1 cellular context compared by ENCODE assay signal in genomic region chr14:99320621-99321235, GRCh38.
TF ChIP-seq lines count a peak whose summit lies in the region.

No MANE protein-coding gene starts in this region.

TF ChIP-seq in HepG2, 621 proteins besides CTCF, POLR2A, EP300 and RAD21 (continued from another document):
- no peak for TF ChIP-seq ZNF704 (CRISPR knock-in tag; IDR thresholded peaks at IDR 0.05; ENCODE audit: borderline replicate concordance)
- TF ChIP-seq CEBPZ (IDR thresholded peaks at IDR 0.05; ENCODE audit: low read length) = no peak
- TF ChIP-seq TFE3 (CRISPR knock-in tag; IDR thresholded peaks at IDR 0.05) = no peak
- TF ChIP-seq CEBPB (IDR thresholded peaks at IDR 0.05; ENCODE audit: borderline replicate concordance, low read depth, low read length) = no peak
TF ChIP-seq in HepG2: peak in this region for 28.
